In genomic region chr17:50372222-50372621, GRCh38 we compare ENCODE assay signal across 8 cellular contexts. TPM values are rescaled to one million over a fixed set of nuclear protein-coding genes. Genes with fewer than 3 reads are reported as not detected.
DNase-seq lines count a peak whose midpoint lies in the region; ATAC-seq and TF ChIP-seq lines count a peak whose summit lies in the region.

No MANE protein-coding gene starts in this region.

- peak overlapping the region; percentile 98 for H3K27ac ChIP-seq in CD4-positive, alpha-beta memory T cell (ENCODE audit: low read depth, low read length)
- H3K27ac ChIP-seq in RWPE1 (peak overlapping the region; percentile 92), esophagus (ENCODE audit: low read depth in 2 of 2, low read length in 1 of 2) (no peak overlapping the region), osteoblast (ENCODE audit: low read depth, low read length) (peak overlapping the region; percentile 97)

- H3K27me3 ChIP-seq in CD4-positive, alpha-beta memory T cell (ENCODE audit: insufficient read depth, low read length): no peaks in the 10 kb centered on the region
- H3K27me3 ChIP-seq in esophagus (ENCODE audit: control insufficient read depth in 1 of 2, insufficient read depth in 2 of 2, low read length in 2 of 2): no peaks in the 10 kb centered on the region
- H3K27me3 ChIP-seq in osteoblast (ENCODE audit: insufficient read depth, low read length): no peaks in the 10 kb centered on the region

- 23% methylated on average over 10 of the region's 10 CpGs for WGBS in esophagus, 2 donors

- H3K27ac Mint-ChIP-seq in CD4-positive, alpha-beta memory T cell: peak overlapping the region; percentile 95 to 100 (median 100)

- no peaks in the 10 kb centered on the region for H3K9me3 Mint-ChIP-seq in CD4-positive, alpha-beta memory T cell

- peak overlapping the region; percentile 100 for H3K4me2 ChIP-seq in osteoblast (ENCODE audit: insufficient read depth, low read length)

- peaks cover 39% of the 10 kb centered on the region for H3K79me2 ChIP-seq in osteoblast (ENCODE audit: insufficient read depth, low read length)

- TF ChIP-seq CTCF in RWPE1 (conservative IDR thresholded peaks at IDR 0.05; ENCODE audit: low read depth) (no peak), osteoblast (IDR thresholded peaks at IDR 0.05; ENCODE audit: extremely low read depth, low read depth, low read length) (no peak)

- no peaks in the 10 kb centered on the region for H3K27me3 Mint-ChIP-seq in CD4-positive, alpha-beta memory T cell

- peaks cover 24 to 42% of the 10 kb centered on the region in 2 donors for H3K36me3 Mint-ChIP-seq in CD4-positive, alpha-beta memory T cell

- peaks cover 16% of the 10 kb centered on the region for H4K20me1 ChIP-seq in osteoblast (ENCODE audit: insufficient read depth, low read length)

- H3K36me3 ChIP-seq in CD4-positive, alpha-beta memory T cell (ENCODE audit: insufficient read depth, low read length): peaks cover 33% of the 10 kb centered on the region
- peaks cover 12 to 20% of the 10 kb centered on the region in 2 donors for H3K36me3 ChIP-seq in esophagus (ENCODE audit: control insufficient read depth in 2 of 2, insufficient read depth in 2 of 2, low read length in 1 of 2)
- H3K36me3 ChIP-seq in osteoblast (ENCODE audit: insufficient read depth, low read length): peaks cover 39% of the 10 kb centered on the region

- CTCF ChIA-PET in CD4-positive, alpha-beta memory T cell (lab: Charles Lee; ENCODE audit: partially characterized antibody): interaction anchor here (1.1 to 5.9 kb wide), 3 partner anchors 10 to 26 kb away, joined by 3 to 52 read pairs (median 38); partner anchors contain the start of genes LRRC59 and XYLT2
- CTCF ChIA-PET in RWPE1 (lab: Yijun Ruan, JAX): interaction anchor here (0.6 to 2.0 kb wide), 4 partner anchors 11 to 328 kb away, joined by 3 to 5 read pairs (median 3); no protein-coding TSS in a partner anchor

- intact Hi-C loops in CD4-positive, alpha-beta memory T cell (cut with micrococcal nuclease): loop anchor here (1.0 to 2.0 kb wide), 2 partner anchors 25 to 26 kb away; partner anchors contain the start of genes LRRC59 and XYLT2

- ATAC-seq in HG02973 (IDR thresholded peaks at IDR 0.05; ENCODE audit: unreplicated experiment) (no peak), HG02588 (IDR thresholded peaks at IDR 0.05; ENCODE audit: unreplicated experiment) (no peak)

- POLR2A ChIA-PET in CD4-positive, alpha-beta memory T cell (lab: Charles Lee; ENCODE audit: partially characterized antibody): interaction anchor here (0.7 to 4.2 kb wide), 6 partner anchors 10 to 26 kb away, joined by 3 to 44 read pairs (median 12); partner anchors contain the start of genes LRRC59 and XYLT2
- POLR2A ChIA-PET in RWPE1 (lab: Yijun Ruan, JAX; ENCODE audit: low non-redundant PET): interaction anchor here (0.6 kb wide), 1 partner anchor 16 kb away, joined by 3 read pairs; no protein-coding TSS in a partner anchor

- H3K4me1 Mint-ChIP-seq in CD4-positive, alpha-beta memory T cell: peaks cover 15 to 29% (median 20%) of the 10 kb centered on the region in 4 donors

- no peaks in the 10 kb centered on the region for H3K9me3 ChIP-seq in CD4-positive, alpha-beta memory T cell (ENCODE audit: control insufficient read depth in 1 of 2, low read length in 2 of 2)
- no peaks in the 10 kb centered on the region for H3K9me3 ChIP-seq in esophagus (ENCODE audit: control insufficient read depth in 2 of 2, insufficient read depth in 1 of 2, low read depth in 1 of 2, low read length in 1 of 2)
- no peaks in the 10 kb centered on the region for H3K9me3 ChIP-seq in osteoblast (ENCODE audit: low read depth, low read length)

- H3K4me3 ChIP-seq in CD4-positive, alpha-beta memory T cell (ENCODE audit: low read length in 2 of 2): peak overlapping the region; percentile 96 to 100
- peak overlapping the region; percentile 83 to 90 for H3K4me3 ChIP-seq in esophagus (ENCODE audit: low read depth in 1 of 2, low read length in 2 of 2)
- H3K4me3 ChIP-seq in osteoblast (ENCODE audit: insufficient read depth, low read length): peak overlapping the region; percentile 96

- peak overlapping the region; percentile 99 for H2AFZ ChIP-seq in osteoblast (ENCODE audit: low read length)

- H3K4me1 ChIP-seq in CD4-positive, alpha-beta memory T cell (ENCODE audit: insufficient read depth, low read length): peaks cover 16% of the 10 kb centered on the region
- H3K4me1 ChIP-seq in esophagus (ENCODE audit: control insufficient read depth in 2 of 2, insufficient read depth in 2 of 2, low read length in 1 of 2): peaks cover 4 to 6% of the 10 kb centered on the region in 2 donors
- peaks cover 20% of the 10 kb centered on the region for H3K4me1 ChIP-seq in osteoblast (ENCODE audit: insufficient read depth, low read length)

- H3K4me3 Mint-ChIP-seq in CD4-positive, alpha-beta memory T cell: peak overlapping the region; percentile 99 to 100 (median 100)

- no peak for DNase-seq in CD4-positive, alpha-beta memory T cell
- DNase-seq in RWPE1 (ENCODE audit: low spot score) (no peak), osteoblast (ENCODE audit: insufficient read length, low spot score, missing footprints) (no peak), COLO829 (ENCODE audit: low spot score) (no peak), NCI-H2227 (lab: John Stamatoyannopoulos, UW; ENCODE audit: unreplicated experiment) (no peak)

RNA-seq across cellular contexts. Expression of gene MRPL27, which starts 0.8 kb away (rescaled TPM):
- 10 to 100 TPM; 30.0 to 32.9 TPM for total RNA-seq in CD4-positive, alpha-beta memory T cell
- 10 to 100 TPM; 38.4 to 55.8 TPM for polyA plus RNA-seq in CD4-positive, alpha-beta memory T cell
- 100 to 1,000 TPM; 106 to 119 TPM for polyA plus RNA-seq in esophagus
- 54.2 and 55.7 TPM in 2 replicates for total RNA-seq in osteoblast

RNA-seq across cellular contexts. Expression of gene EME1, which starts 0.8 kb away (rescaled TPM):
- under 1 TPM; 0.41 to 0.89 TPM for total RNA-seq in CD4-positive, alpha-beta memory T cell
- under 1 TPM in 1 of 2 donors, not detected in 1; 0.13 TPM for polyA plus RNA-seq in CD4-positive, alpha-beta memory T cell
- 1 to 10 TPM; 2.0 to 3.6 TPM for polyA plus RNA-seq in esophagus
- 0.59 and 0.72 TPM in 2 replicates for total RNA-seq in osteoblast

RNA-seq across cellular contexts. Expression of gene LRRC59, which starts 25.1 kb away (rescaled TPM):
- 10 to 100 TPM; 30.3 to 30.7 TPM for total RNA-seq in CD4-positive, alpha-beta memory T cell
- polyA plus RNA-seq in CD4-positive, alpha-beta memory T cell: 10 to 100 TPM; 17.8 to 23.9 TPM
- polyA plus RNA-seq in esophagus: 10 to 100 TPM; 18.7 to 52.1 TPM
- total RNA-seq in osteoblast: 121 and 125 TPM in 2 replicates

RNA-seq across cellular contexts. Expression of gene XYLT2, which starts 26.3 kb away (rescaled TPM):
- 10 to 100 TPM; 37.6 to 41.1 TPM for total RNA-seq in CD4-positive, alpha-beta memory T cell
- 10 to 100 TPM in 1 of 2 donors, 1 to 10 TPM in 1; 7.7 to 20.8 TPM for polyA plus RNA-seq in CD4-positive, alpha-beta memory T cell
- 10 to 100 TPM in 1 of 2 donors, 1 to 10 TPM in 1; 6.0 to 12.1 TPM for polyA plus RNA-seq in esophagus
- 40.5 and 46.6 TPM in 2 replicates for total RNA-seq in osteoblast

RNA-seq across cellular contexts. Expression of gene ACSF2, which starts 53.8 kb away (rescaled TPM):
- total RNA-seq in CD4-positive, alpha-beta memory T cell: 10 to 100 TPM; 20.8 to 24.8 TPM
- 1 to 10 TPM; 1.7 to 2.4 TPM for polyA plus RNA-seq in CD4-positive, alpha-beta memory T cell
- 10 to 100 TPM; 13.5 to 22.6 TPM for polyA plus RNA-seq in esophagus
- total RNA-seq in osteoblast: 60.1 and 63.0 TPM in 2 replicates

Comparison
In these comparisons a context has a peak if more than half of its experiments do, and no peak if none do; other contexts are left out.
1. H3K27ac ChIP-seq: peak in CD4-positive, alpha-beta memory T cell (single experiment), RWPE1 (single experiment) and osteoblast (single experiment); none in esophagus (0 of 2).
2. Peak in every context shown above with its lines, with median percentiles within 50 percentile points of each other: H3K4me3 ChIP-seq.